Comparison of ENCODE assay signal across 8 cellular contexts in the genomic region with DNA sequence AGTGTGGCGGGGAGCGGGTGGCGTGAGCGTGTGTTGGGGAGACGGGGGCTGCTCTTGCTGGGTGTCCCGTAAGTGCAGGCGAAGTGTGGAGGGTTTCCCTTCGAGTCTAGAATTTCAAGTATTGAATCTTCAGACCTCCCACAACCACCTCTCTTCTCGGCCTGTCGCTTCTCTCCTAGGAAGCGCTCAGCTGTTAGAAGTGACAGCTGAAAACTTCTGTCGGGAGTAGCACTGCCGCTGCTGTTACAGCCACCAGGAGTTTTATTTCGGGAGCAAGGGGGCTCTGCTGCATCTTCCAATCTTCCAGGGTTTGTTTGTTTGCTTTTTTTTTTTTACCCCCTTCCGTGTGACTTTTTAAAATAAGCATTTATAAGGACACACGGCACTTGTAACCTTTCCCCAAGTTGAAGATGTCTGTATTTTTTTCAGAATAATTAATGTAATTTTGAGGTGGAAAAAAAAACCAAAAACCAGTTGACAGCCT. TPM values are rescaled to one million over a fixed set of nuclear protein-coding genes. Genes with fewer than 3 reads are reported as not detected.
DNase-seq lines count a peak whose midpoint lies in the region; ATAC-seq, FAIRE-seq and TF ChIP-seq lines count a peak whose summit lies in the region.

No MANE protein-coding gene starts in this region.

- H4K20me1 ChIP-seq in PC-3 (ENCODE audit: low read length): peaks cover 20% of the 10 kb centered on the region

- H3K36me3 Mint-ChIP-seq in Calu3 (ENCODE audit: insufficient read depth, unreplicated experiment): peaks cover 38% of the 10 kb centered on the region

- H3K27me3 ChIP-seq in PC-3 (ENCODE audit: low read length) (no peaks in the 10 kb centered on the region), lung (ENCODE audit: control insufficient read depth, insufficient read depth) (no peaks in the 10 kb centered on the region), upper lobe of right lung (no peaks in the 10 kb centered on the region)

- H3K4me1 ChIP-seq in PC-3 (ENCODE audit: insufficient read depth, low read length): peaks cover 31% of the 10 kb centered on the region
- peaks cover 3% of the 10 kb centered on the region in 2 donors for H3K4me1 ChIP-seq in lung (ENCODE audit: control insufficient read depth in 2 of 2, insufficient read depth in 2 of 2, low read length in 2 of 2)
- H3K4me1 ChIP-seq in upper lobe of right lung: peaks cover 18% of the 10 kb centered on the region

- intact Hi-C loops in Calu3 (cut with micrococcal nuclease; ENCODE audit: unreplicated experiment): no loop called here
- intact Hi-C loops in PC-3 (cut with micrococcal nuclease): no loop called here
- intact Hi-C loops in upper lobe of right lung (cut with DNase I): no loop called here

- no TSS peak for BruUV-seq in Calu3 (replicated peaks; lab: Mats Ljungman, UMichigan)
- no TSS peak for BruUV-seq in PC-3 (replicated peaks; lab: Mats Ljungman, UMichigan)

- TF ChIP-seq CTCF in Calu3 (IDR thresholded peaks at IDR 0.05; ENCODE audit: unreplicated experiment): no peak
- no peak for TF ChIP-seq CTCF in PC-3 (conservative IDR thresholded peaks at IDR 0.05; ENCODE audit: low read depth, low read length)
- peak; percentile 27 for TF ChIP-seq CTCF in choroid plexus epithelial cell (conservative IDR thresholded peaks at IDR 0.05; ENCODE audit: low read depth, low read length)
- no peak for TF ChIP-seq CTCF in lung (IDR thresholded peaks at IDR 0.05; ENCODE audit: control extremely low read depth, extremely low read depth)
- no peak for TF ChIP-seq CTCF in upper lobe of right lung (IDR thresholded peaks at IDR 0.05)
- no peak for TF ChIP-seq CTCF in D721Med (IDR thresholded peaks at IDR 0.05; ENCODE audit: insufficient read depth, missing control alignments)

- H3K4me3 Mint-ChIP-seq in Calu3 (ENCODE audit: low read depth, unreplicated experiment): peak overlapping the region; percentile 97

- H3K9me3 Mint-ChIP-seq in Calu3 (ENCODE audit: low read depth, unreplicated experiment): no peaks in the 10 kb centered on the region

- POLR2A ChIA-PET in PC-3 (lab: Charles Lee; ENCODE audit: unreplicated experiment): no interaction called here

- ATAC-seq in GM21825 (IDR thresholded peaks at IDR 0.05; ENCODE audit: unreplicated experiment) (peak; percentile 6), PC-3 (peak; percentile 2), lung (ENCODE audit: insufficient read depth, low FRiP score) (no peak), upper lobe of right lung (no peak), GM21390 (IDR thresholded peaks at IDR 0.05; ENCODE audit: unreplicated experiment) (no peak)

- FAIRE-seq in D721Med (lab: Jason Lieb, UNC): no peak

- H3K9ac ChIP-seq in PC-3 (ENCODE audit: low read length): peak overlapping the region; percentile 96

- H3K36me3 ChIP-seq in PC-3 (ENCODE audit: low read depth, low read length) (peaks cover 2% of the 10 kb centered on the region; the same call in 1 of the 2 replicates), lung (ENCODE audit: control insufficient read depth in 2 of 2, insufficient read depth in 2 of 2, low read length in 2 of 2) (peaks cover 0 to 3% of the 10 kb centered on the region in 2 donors), upper lobe of right lung (no peaks in the 10 kb centered on the region)

- peak; percentile 1 for DNase-seq in Calu3
- peak; percentile 39 for DNase-seq in PC-3
- DNase-seq in choroid plexus epithelial cell (ENCODE audit: low read depth): peak; percentile 31
- no peak for DNase-seq in lung (ENCODE audit: low spot score)
- DNase-seq in upper lobe of right lung: no peak
- DNase-seq in D721Med (ENCODE audit: insufficient read length, low spot score): no peak

- CTCF ChIA-PET in Calu3 (lab: Charles Lee) (no interaction called here), PC-3 (lab: Charles Lee) (interaction anchor here (1.7 kb wide), 1 partner anchor 21 kb away, joined by 7 read pairs; no protein-coding TSS in a partner anchor)

- WGBS in lung, 2 donors: 0 to 1% methylated on average over 16 of the region's 16 CpGs

- no peaks in the 10 kb centered on the region for H3K9me2 ChIP-seq in PC-3 (replicated peaks; ENCODE audit: low read length)

- peak overlapping the region; percentile 33; the same call in 1 of the 2 replicates for H3K27ac ChIP-seq in PC-3 (ENCODE audit: low read length)
- H3K27ac ChIP-seq in lung (ENCODE audit: low read depth in 1 of 2, low read length in 1 of 2): peak overlapping the region; percentile 81 to 94
- peak overlapping the region; percentile 94 for H3K27ac ChIP-seq in upper lobe of right lung

- H2AFZ ChIP-seq in PC-3 (ENCODE audit: low read length): peak overlapping the region; percentile 88; the same call in 1 of the 2 replicates

- H3K9me3 ChIP-seq in PC-3 (ENCODE audit: low read length): no peaks in the 10 kb centered on the region
- no peaks in the 10 kb centered on the region for H3K9me3 ChIP-seq in lung (ENCODE audit: control insufficient read depth in 2 of 2, insufficient read depth in 1 of 2, low read length in 1 of 2)
- H3K9me3 ChIP-seq in upper lobe of right lung: no peaks in the 10 kb centered on the region

- peaks cover 86% of the 10 kb centered on the region for H3K79me2 ChIP-seq in PC-3 (ENCODE audit: low read length)

- H3K4me2 ChIP-seq in PC-3 (ENCODE audit: low read length): peak overlapping the region; percentile 86

- H3K4me1 Mint-ChIP-seq in Calu3 (ENCODE audit: low read depth, unreplicated experiment): peaks cover 18% of the 10 kb centered on the region

- H3K27ac Mint-ChIP-seq in Calu3 (ENCODE audit: unreplicated experiment): peak overlapping the region; percentile 73

- H3K27me3 Mint-ChIP-seq in Calu3 (ENCODE audit: unreplicated experiment): no peaks in the 10 kb centered on the region

- H3K4me3 ChIP-seq in PC-3 (ENCODE audit: low read length) (peak overlapping the region; percentile 84), choroid plexus epithelial cell (ENCODE audit: low read depth, low read length) (peak overlapping the region; percentile 94), lung (peak overlapping the region; percentile 92), upper lobe of right lung (peak overlapping the region; percentile 95)

- no peaks in the 10 kb centered on the region for H3F3A ChIP-seq in PC-3 (ENCODE audit: low read length, unreplicated experiment)

RNA-seq across cellular contexts. Expression of a gene that starts 0.7 kb away (rescaled TPM):
- total RNA-seq in Calu3 (2022): 29.9 and 34.5 TPM in 2 replicates
- 43.4 and 51.5 TPM in 2 replicates for total RNA-seq in PC-3 (2014; rRNA removed)
- 10 to 100 TPM; 25.1 to 59.2 TPM for total RNA-seq in lung
- polyA plus RNA-seq in lung: 10 to 100 TPM in 1 of 2 donors, 1 to 10 TPM in 1; 8.7 to 10.0 TPM
- total RNA-seq in upper lobe of right lung: 34.9 TPM

RNA-seq across cellular contexts. Expression of a gene that starts 0.9 kb away (rescaled TPM):
- total RNA-seq in Calu3 (2022) (5.0 and 12.6 TPM in 2 replicates), PC-3 (2014; rRNA removed) (8.2 and 11.0 TPM in 2 replicates), lung (10 to 100 TPM in 1 of 2 donors, 1 to 10 TPM in 1; 5.7 to 15.3 TPM), upper lobe of right lung (15.3 TPM)
- 1 to 10 TPM; 4.8 to 5.1 TPM for polyA plus RNA-seq in lung

Comparison
In these comparisons a context has a peak if more than half of its experiments do, and no peak if none do; other contexts are left out.
1. DNase-seq: peak in Calu3 (single experiment), PC-3 (single experiment) and choroid plexus epithelial cell (single experiment); none in lung (single experiment), upper lobe of right lung (single experiment) and D721Med (single experiment).
2. ATAC-seq: peak in GM21825 (single experiment) and PC-3 (single experiment); none in lung (single experiment), upper lobe of right lung (single experiment) and GM21390 (single experiment).
3. H3K27ac ChIP-seq: peak in every context shown above with its lines; median percentile 94 in upper lobe of right lung; 88 in lung; 33 in PC-3.
4. Peak in every context shown above with its lines, with median percentiles within 50 percentile points of each other: H3K4me3 ChIP-seq.